20 cellular contexts compared by ENCODE assay signal in genomic region chr21:36193200-36193599, GRCh38. TPM values are rescaled to one million over a fixed set of nuclear protein-coding genes. Genes with fewer than 3 reads are reported as not detected.
DNase-seq lines count a peak whose midpoint lies in the region; ATAC-seq and TF ChIP-seq lines count a peak whose summit lies in the region.
"Had no signal": no experiment of that assay in that cellular context is flagged by ENCODE, and none has a peak within 500 bp of the region (broad histone marks: within the 10 kb centered on the region; RNA-seq: fewer than 3 reads in every experiment).

No MANE protein-coding gene starts in this region.

- H3K4me1 ChIP-seq in RWPE2 (ENCODE audit: insufficient read depth, poor library complexity, severe bottlenecking), result no peaks in the 10 kb centered on the region
- H3K4me1 ChIP-seq in thyroid gland, result peaks cover 16 to 32% of the 10 kb centered on the region in 2 donors

- WGBS in thyroid gland, 2 donors, result 67 to 72% methylated on average over 7 of the region's 7 CpGs

- H3K27ac ChIP-seq in RWPE2 (ENCODE audit: poor library complexity, severe bottlenecking), result no peak overlapping the region
- H3K27ac ChIP-seq in thyroid gland, result peak overlapping the region; percentile 58 to 80 (median 68)
- H3K27ac ChIP-seq: gastrocnemius medialis, lower lobe of right lung, thoracic aorta had no signal

- H3K4me3 ChIP-seq in RWPE2 (ENCODE audit: severe bottlenecking) (no peak overlapping the region), thyroid gland (replicated peaks in 1 of 3) (no peak overlapping the region)
- H3K4me3 ChIP-seq: gastrocnemius medialis, lower lobe of right lung, thoracic aorta had no signal

- intact Hi-C loops in thyroid gland (cut with DNase I), result no loop called here

- H3K9me3 ChIP-seq in RWPE2 (ENCODE audit: severe bottlenecking) (no peaks in the 10 kb centered on the region), thyroid gland (no peaks in the 10 kb centered on the region)
- H3K9me3 ChIP-seq: gastrocnemius medialis, lower lobe of right lung, thoracic aorta had no signal

- H3K27me3 ChIP-seq in RWPE2 (ENCODE audit: insufficient read depth, poor library complexity, severe bottlenecking) (no peaks in the 10 kb centered on the region), thyroid gland (no peaks in the 10 kb centered on the region)
- H3K27me3 ChIP-seq: gastrocnemius medialis had no signal

- no peak for TF ChIP-seq POLR2A in thyroid gland (IDR thresholded peaks at IDR 0.05)

- ATAC-seq in RWPE2 (ENCODE audit: low read depth), result peak; percentile 50
- no peak for ATAC-seq in HG02759 (IDR thresholded peaks at IDR 0.05; ENCODE audit: unreplicated experiment)
- ATAC-seq: gastrocnemius medialis; HepG2; naive thymus-derived CD8-positive, alpha-beta T cell had no signal

- H3K36me3 ChIP-seq in RWPE2 (ENCODE audit: low read depth) (no peaks in the 10 kb centered on the region), thyroid gland (no peaks in the 10 kb centered on the region)
- H3K36me3 ChIP-seq: gastrocnemius medialis, lower lobe of right lung, thoracic aorta had no signal

- DNase-seq in DMS53 (lab: John Stamatoyannopoulos, UW) (peak; percentile 30), DMS53 treated with DMSO at 0.1 percent for 48 hours (lab: John Stamatoyannopoulos, UW; ENCODE audit: unreplicated experiment) (no peak), RWPE2 (ENCODE audit: low spot score) (no peak), islet precursor cell (peak; percentile 95), thyroid gland (peak in 1 of 2 donors; percentile 44), medulla oblongata (ENCODE audit: extremely low spot score) (no peak)
- DNase-seq in activated CD4-positive, alpha-beta T cell treated with anti-CD3 and anti-CD28 coated beads for 1 hour, result no peak
- DNase-seq: 8988T; activated CD4-positive, alpha-beta T cell treated with anti-CD3 and anti-CD28 coated beads, Interleukin-2, amount 10 ng/mL, durations not matched to agents 7 days and 5 days; activated naive CD4-positive, alpha-beta T cell treated with anti-CD3 and anti-CD28 coated beads, Interleukin-2, amount 50 U/mL, for 16 hours; C1 segment of cervical spinal cord; gastrocnemius medialis; lower lobe of right lung; MM.1S; naive thymus-derived CD8-positive, alpha-beta T cell; NCI-H1694 treated with DMSO at 0.1 percent for 48 hours; stimulated activated CD4-positive, alpha-beta T cell treated with anti-CD3 and anti-CD28 coated beads, Interleukin-4, amount 100 ng/mL, for 24 hours had no signal

- TF ChIP-seq CTCF in RWPE2 (IDR thresholded peaks at IDR 0.05; ENCODE audit: poor library complexity, severe bottlenecking), result no peak
- no peak for TF ChIP-seq CTCF in thyroid gland (IDR thresholded peaks at IDR 0.05)

RNA-seq across cellular contexts. Expression of gene DOP1B, which starts 36.6 kb away (rescaled TPM):
- total RNA-seq in thyroid gland, result 10 to 100 TPM; 15.9 to 28.1 (median 20.4) TPM

RNA-seq across cellular contexts. Expression of gene CBR3, which starts 58.3 kb away (rescaled TPM):
- 10 to 100 TPM in 1 of 4 donors, 1 to 10 TPM in 3; 5.0 to 23.6 (median 6.5) TPM for total RNA-seq in thyroid gland
- total RNA-seq: HepG2 had no signal

Comparison
In these comparisons a context has a peak if more than half of its experiments do, and no peak if none do; other contexts are left out.
1. DNase-seq: peak in DMS53 (single experiment) and islet precursor cell (single experiment); none in DMS53 treated with DMSO at 0.1 percent for 48 hours (single experiment), RWPE2 (single experiment), activated CD4-positive, alpha-beta T cell treated with anti-CD3 and anti-CD28 coated beads for 1 hour (single experiment) and medulla oblongata (single experiment).